In the genomic region with DNA sequence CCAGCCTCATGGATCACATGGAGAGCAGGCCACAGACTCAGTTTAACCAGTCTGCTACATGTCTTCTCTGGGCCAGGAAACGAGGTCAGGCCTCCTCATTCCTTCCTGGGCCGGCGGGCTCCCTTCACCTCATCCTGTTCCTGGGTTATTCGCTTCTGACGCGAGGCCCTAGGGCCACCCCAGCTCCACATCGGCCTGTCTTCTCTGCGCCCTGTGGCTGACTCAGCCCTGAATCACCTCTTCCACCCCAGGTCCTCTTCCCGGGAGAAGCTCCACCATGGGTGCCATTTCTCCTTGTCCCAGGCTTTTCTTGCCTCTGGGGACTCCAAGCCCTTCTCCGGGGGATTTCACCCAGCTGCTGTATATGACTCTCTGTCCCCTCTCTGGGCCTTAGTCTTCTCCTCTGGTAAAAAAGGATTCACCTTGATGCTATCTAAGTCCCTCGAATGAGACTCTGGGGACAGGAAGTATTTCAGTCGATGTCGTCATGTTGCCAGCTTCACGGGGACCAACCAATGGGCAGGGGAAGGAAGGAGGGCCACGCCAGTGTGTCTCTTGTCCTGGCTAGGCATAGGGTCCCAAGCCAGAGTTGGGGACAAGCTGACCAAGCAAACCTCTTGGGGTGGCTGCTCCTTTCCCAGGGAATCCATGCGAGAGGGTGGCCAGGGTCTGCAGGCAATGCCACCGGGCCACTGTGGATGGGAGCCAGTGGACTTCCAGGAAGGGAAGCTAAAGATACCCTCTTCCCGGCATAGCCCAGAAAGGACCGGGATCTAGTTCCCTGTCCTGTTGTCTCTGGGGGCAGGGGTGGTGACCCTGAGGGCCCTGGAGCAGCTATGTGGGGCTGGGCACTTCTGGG, we compare ENCODE assay signal across 1 cellular context.
TF ChIP-seq lines count a peak whose summit lies in the region.

No MANE protein-coding gene starts in this region.

TF ChIP-seq in H1, 55 proteins besides CTCF, POLR2A, EP300 and RAD21:
- TF ChIP-seq PHF8 (conservative IDR thresholded peaks at IDR 0.05; ENCODE audit: low read depth, low read length) (no peak), POLR2AphosphoS5 (IDR thresholded peaks at IDR 0.05; ENCODE audit: low read depth, low read length) (no peak), TAF1 (IDR thresholded peaks at IDR 0.05; ENCODE audit: low read depth, low read length) (no peak), CREB1 (IDR thresholded peaks at IDR 0.05) (no peak), CHD1 (IDR thresholded peaks at IDR 0.05; ENCODE audit: low read depth, low read length) (no peak), SIRT6 (IDR thresholded peaks at IDR 0.05; ENCODE audit: low read length) (no peak)
